8 cellular contexts compared by ENCODE assay signal in the genomic region with DNA sequence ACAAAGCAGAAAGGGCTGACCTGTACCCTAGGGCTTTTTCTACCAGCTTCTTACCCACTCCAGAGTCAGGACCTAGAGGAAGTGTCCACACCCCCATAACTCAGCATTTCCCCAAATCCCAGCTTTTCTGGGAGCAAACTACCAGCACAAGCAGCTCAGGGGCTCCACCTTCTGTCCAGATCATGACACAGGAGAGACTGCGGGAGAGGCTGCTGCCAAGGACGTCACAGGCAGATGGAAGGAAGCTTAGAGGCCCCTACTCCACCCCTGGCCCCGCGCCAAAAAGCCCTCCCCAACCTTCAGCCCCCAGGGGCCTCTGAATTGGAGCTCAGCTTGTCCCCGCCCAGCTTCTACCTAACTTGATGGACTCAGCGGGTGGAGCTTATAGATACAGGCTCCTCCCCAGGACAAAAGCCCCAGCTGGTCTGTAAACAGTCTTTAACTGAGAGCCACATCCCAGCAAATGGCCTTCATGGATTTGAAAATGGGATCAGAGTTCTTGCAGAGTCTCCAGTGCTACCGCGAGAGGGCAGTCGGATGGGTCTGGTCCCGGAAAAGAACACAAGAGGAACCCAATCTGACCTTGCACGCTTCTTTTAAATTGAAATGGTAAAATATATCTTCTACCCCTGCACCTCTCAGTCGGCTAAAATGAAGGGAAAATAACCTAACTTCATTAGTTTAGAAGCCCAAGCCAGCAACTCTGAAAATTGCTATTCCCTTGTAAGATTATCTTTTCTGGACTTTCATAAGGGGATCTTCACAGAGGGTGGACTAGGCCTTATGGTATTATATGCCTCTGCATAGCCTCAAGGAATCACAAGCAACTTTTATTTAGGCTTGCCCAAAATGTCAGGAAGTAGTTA. TPM values are rescaled to one million over a fixed set of nuclear protein-coding genes. Genes with fewer than 3 reads are reported as not detected.
A peak's percentile ranks its signal among the peaks of the same experiment; 100 is the strongest.
DNase-seq lines count a peak whose midpoint lies in the region; TF ChIP-seq lines count a peak whose summit lies in the region.

No MANE protein-coding gene starts in this region.

- peak overlapping the region; percentile 99 for H3K27ac Mint-ChIP-seq in nephron progenitor cell

- peak; percentile 73 for TF ChIP-seq CTCF in fibroblast of the aortic adventitia (IDR thresholded peaks at IDR 0.05; ENCODE audit: insufficient read depth, low read length)
- peak; percentile 49 for TF ChIP-seq CTCF in nephron progenitor cell (IDR thresholded peaks at IDR 0.05)
- TF ChIP-seq CTCF in stomach (IDR thresholded peaks at IDR 0.05): peak in 5 of 7 experiments; percentile 38 to 62 (median 55)

- 1 to 2% methylated on average over 12 of the region's 12 CpGs for WGBS in GM23248 (ENCODE audit: low coverage in 1 of 2, low lambda C conversion rate in 2 of 2, missing lambda C conversion rate in 2 of 2), 2 experiments
- 3 to 5% (median 4%) methylated on average over 12 of the region's 12 CpGs for WGBS in stomach, 5 donors

- H3K27ac ChIP-seq in GM23248 (peak overlapping the region; percentile 87), stomach (peak overlapping the region; percentile 89 to 96 (median 95))

- H3K27me3 ChIP-seq in GM23248 (replicated peaks; ENCODE audit: insufficient read depth): no peaks in the 10 kb centered on the region
- no peaks in the 10 kb centered on the region for H3K27me3 ChIP-seq in stomach

- peak overlapping the region; percentile 81 for H3K4me3 ChIP-seq in GM23248
- peak overlapping the region; percentile 92 for H3K4me3 ChIP-seq in fibroblast of the aortic adventitia (ENCODE audit: low read depth, low read length)
- peak overlapping the region; percentile 80 to 95 (median 86) for H3K4me3 ChIP-seq in stomach

- no peaks in the 10 kb centered on the region for H3K9me3 Mint-ChIP-seq in nephron progenitor cell

- TF ChIP-seq POLR2A in stomach (IDR thresholded peaks at IDR 0.05): no peak

- H3K9me3 ChIP-seq in GM23248 (ENCODE audit: low read depth) (no peaks in the 10 kb centered on the region), stomach (no peaks in the 10 kb centered on the region)

- H3K9me2 ChIP-seq in GM23248 (ENCODE audit: insufficient read depth): no peaks in the 10 kb centered on the region

- H3K27me3 Mint-ChIP-seq in nephron progenitor cell (ENCODE audit: low read depth, poor library complexity): peaks cover 5% of the 10 kb centered on the region

- intact Hi-C loops in stomach (cut with DNase I; ENCODE audit: low total_unique reads): loop anchor here (10.0 kb wide), 1 partner anchor 48 kb away; a partner anchor contains a TSS

- peak overlapping the region; percentile 96 for H3K4me3 Mint-ChIP-seq in nephron progenitor cell

- peak overlapping the region; percentile 83 for H3K9ac ChIP-seq in GM23248

- no peaks in the 10 kb centered on the region; the same call in 1 of the 2 replicates for H4K20me1 ChIP-seq in GM23248 (ENCODE audit: insufficient read depth)

- no peak for TF ChIP-seq EP300 in stomach (IDR thresholded peaks at IDR 0.05)

- H3K79me2 ChIP-seq in GM23248 (ENCODE audit: insufficient read depth): peaks cover 71% of the 10 kb centered on the region

- H3K4me1 ChIP-seq in GM23248 (ENCODE audit: insufficient read depth) (peaks cover 28% of the 10 kb centered on the region), stomach (peaks cover 36 to 86% (median 66%) of the 10 kb centered on the region in 4 donors)

- peaks cover 38% of the 10 kb centered on the region for H3F3A ChIP-seq in GM23248 (ENCODE audit: insufficient read depth)

- H3K36me3 Mint-ChIP-seq in nephron progenitor cell (ENCODE audit: low read depth): peaks cover 35% of the 10 kb centered on the region

- peak overlapping the region; percentile 76 for H2AFZ ChIP-seq in GM23248

- DNase-seq in EL (peak; percentile 100), GM23248 (peak; percentile 100), Kasumi-1 (lab: John Stamatoyannopoulos, UW) (peak; percentile 98 to 99), RPMI8226 (peak; percentile 98), fibroblast of the aortic adventitia (ENCODE audit: low read depth) (peak; percentile 100), nephron progenitor cell (peak; percentile 96), stomach (peak; percentile 97)
- peak; percentile 83 for DNase-seq in activated effector memory CD4-positive, alpha-beta T cell treated with Interleukin-2 at 50 U/mL for 16 hours

- H3K36me3 ChIP-seq in GM23248 (ENCODE audit: low read depth) (peaks cover 42% of the 10 kb centered on the region), stomach (peaks cover 44 to 46% (median 45%) of the 10 kb centered on the region in 4 donors)

- peaks cover 64% of the 10 kb centered on the region for H3K4me1 Mint-ChIP-seq in nephron progenitor cell

- peak overlapping the region; percentile 83 for H3K4me2 ChIP-seq in GM23248 (ENCODE audit: unreplicated experiment)

- in situ Hi-C loops in GM23248 (cut with MboI): no loop called here

RNA-seq across cellular contexts. Expression of a gene that starts 6.8 kb away (rescaled TPM):
- 13.0 and 24.7 TPM in 2 replicates for total RNA-seq in GM23248 (2014; rRNA removed; shearing (Covaris generic))
- 19.0 and 23.2 TPM in 2 replicates for polyA plus RNA-seq in GM23248 (2016; fragmentation: Nextera tagmentation; extraction: Ambion mirVana)
- 35.0 and 53.4 TPM in 2 replicates for total RNA-seq in fibroblast of the aortic adventitia (ENCODE audit: low replicate concordance)
- total RNA-seq in stomach: 100 to 1,000 TPM in 3 of 5 donors, 10 to 100 TPM in 2; 69.4 to 158 (median 112) TPM
- 10 to 100 TPM in 2 of 3 donors, 1 to 10 TPM in 1; 9.5 to 19.4 (median 11.6) TPM for polyA plus RNA-seq in stomach

RNA-seq across cellular contexts. Expression of a gene that starts 8.9 kb away (rescaled TPM):
- 456 and 505 TPM in 2 replicates for total RNA-seq in GM23248 (2014; rRNA removed; shearing (Covaris generic))
- polyA plus RNA-seq in GM23248 (2016; fragmentation: Nextera tagmentation; extraction: Ambion mirVana): 826 and 857 TPM in 2 replicates
- total RNA-seq in fibroblast of the aortic adventitia (ENCODE audit: low replicate concordance): 318 and 385 TPM in 2 replicates
- 100 to 1,000 TPM; 183 to 604 (median 386) TPM for total RNA-seq in stomach
- 100 to 1,000 TPM; 505 to 573 (median 536) TPM for polyA plus RNA-seq in stomach

RNA-seq across cellular contexts. Expression of a gene that starts 51.2 kb away (rescaled TPM):
- 79.9 and 89.2 TPM in 2 replicates for total RNA-seq in GM23248 (2014; rRNA removed; shearing (Covaris generic))
- polyA plus RNA-seq in GM23248 (2016; fragmentation: Nextera tagmentation; extraction: Ambion mirVana) (237 and 245 TPM in 2 replicates), stomach (100 to 1,000 TPM in 2 of 3 donors, 10 to 100 TPM in 1; 97.7 to 145 (median 113) TPM)
- total RNA-seq in fibroblast of the aortic adventitia (ENCODE audit: low replicate concordance) (51.7 and 129 TPM in 2 replicates), stomach (100 to 1,000 TPM in 1 of 5 donors, 10 to 100 TPM in 4; 43.3 to 120 (median 78.8) TPM)

Comparison
In these comparisons a context has a peak if more than half of its experiments do, and no peak if none do; other contexts are left out.
1. Peak in every context shown above with its lines: DNase-seq, H3K4me3 ChIP-seq and H3K27ac ChIP-seq.